ENCODE assay signal across 24 cellular contexts in the genomic region with DNA sequence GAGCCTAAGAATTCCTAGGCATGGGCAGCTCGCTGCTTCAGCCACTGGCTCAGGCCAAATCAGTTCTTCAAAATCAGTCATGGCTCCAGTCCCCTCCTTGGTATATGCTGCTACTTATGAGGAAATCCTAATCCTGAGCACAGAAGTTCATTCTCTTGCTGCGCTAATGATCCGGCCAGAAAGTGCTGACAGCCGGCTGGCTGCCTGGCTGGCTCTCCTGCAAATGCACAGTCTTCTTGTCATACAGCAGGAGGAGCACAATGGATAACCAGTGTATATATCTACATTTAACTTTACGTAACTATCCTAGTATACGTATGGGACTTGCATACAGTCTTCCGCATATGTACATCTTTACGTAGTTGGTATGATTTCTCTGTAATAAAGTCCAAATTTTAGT.
"Had no signal": no experiment of that assay in that cellular context is flagged by ENCODE, and none has a peak within 500 bp of the region (broad histone marks: within the 10 kb centered on the region; RNA-seq: fewer than 3 reads in every experiment).

No MANE protein-coding gene starts in this region.

- H3K27ac ChIP-seq: body of pancreas, coronary artery, dorsolateral prefrontal cortex had no signal

- DNase-seq: activated CD4-positive, alpha-beta memory T cell treated with anti-CD3 and anti-CD28 coated beads, Interleukin-2, amount 10 ng/mL, durations not matched to agents 7 days and 5 days; activated CD4-positive, alpha-beta T cell treated with anti-CD3 and anti-CD28 coated beads for 1 hour; activated CD4-positive, alpha-beta T cell treated with anti-CD3 and anti-CD28 coated beads for 4 hours; activated CD4-positive, alpha-beta T cell treated with anti-CD3 and anti-CD28 coated beads, Interleukin-2, amount 10 ng/mL, durations not matched to agents 7 days and 5 days; activated CD4-positive, alpha-beta T cell treated with anti-CD3 and anti-CD28 coated beads, Interleukin-2, amount 50 U/mL, for 4 hours; activated CD8-positive, alpha-beta memory T cell treated with anti-CD3 and anti-CD28 coated beads, Interleukin-2, amount 50 U/mL, for 48 hours; activated gamma-delta T cell; activated naive CD4-positive, alpha-beta T cell; activated naive CD4-positive, alpha-beta T cell treated with anti-CD3 and anti-CD28 coated beads, Interleukin-2, amount 10 ng/mL, durations not matched to agents 7 days and 5 days; activated naive CD8-positive, alpha-beta T cell treated with anti-CD3 and anti-CD28 coated beads, Interleukin-2, amount 10 ng/mL, durations not matched to agents 7 days and 5 days; activated T-cell treated with anti-CD3 and anti-CD28 coated beads for 4 hours; activated T-cell treated with anti-CD3 and anti-CD28 coated beads, Interleukin-2, amount 50 U/mL, for 24 hours; activated T-cell treated with anti-CD3 and anti-CD28 coated beads, Interleukin-2, amount 50 U/mL, for 72 hours; body of pancreas; dorsolateral prefrontal cortex; effector memory CD4-positive, alpha-beta T cell; endodermal cell; foreskin fibroblast; head of caudate nucleus; T-helper 2 cell had no signal

- H3K9me3 ChIP-seq: body of pancreas had no signal

- H3K4me1 ChIP-seq: body of pancreas had no signal

- ATAC-seq: activated naive CD4-positive, alpha-beta T cell treated with anti-CD3 and anti-CD28 coated beads, Interleukin-2, amount 50 U/mL, for 72 hours; activated T-cell treated with anti-CD3 and anti-CD28 coated beads, Interleukin-2, amount 50 U/mL, for 72 hours; body of pancreas; esophagus mucosa; WTC11 had no signal

- H3K4me3 ChIP-seq: body of pancreas, coronary artery, dorsolateral prefrontal cortex had no signal

- H3K27me3 ChIP-seq: body of pancreas, dorsolateral prefrontal cortex had no signal
